ENCODE assay signal across 1 cellular context in the genomic region with DNA sequence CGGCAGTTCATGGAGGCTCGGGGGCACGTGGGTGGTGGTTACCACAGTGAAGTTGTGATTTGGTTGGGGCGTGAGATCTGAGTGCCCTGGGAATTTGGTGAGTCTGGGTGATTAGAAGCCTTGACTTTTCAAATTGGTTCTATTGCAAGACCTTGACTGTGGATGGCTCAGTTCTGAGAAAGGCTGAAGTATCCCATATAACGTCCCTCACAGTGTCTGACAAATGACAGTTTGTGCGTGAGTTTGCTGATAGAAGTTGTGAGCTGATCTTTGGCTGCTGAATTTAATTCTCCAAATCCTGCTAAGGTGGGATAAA.
TF ChIP-seq lines count a peak whose summit lies in the region.

No MANE protein-coding gene starts in this region.

TF ChIP-seq in GM23338, 12 proteins besides CTCF, POLR2A, EP300 and RAD21:
- TF ChIP-seq, protein P1, sequence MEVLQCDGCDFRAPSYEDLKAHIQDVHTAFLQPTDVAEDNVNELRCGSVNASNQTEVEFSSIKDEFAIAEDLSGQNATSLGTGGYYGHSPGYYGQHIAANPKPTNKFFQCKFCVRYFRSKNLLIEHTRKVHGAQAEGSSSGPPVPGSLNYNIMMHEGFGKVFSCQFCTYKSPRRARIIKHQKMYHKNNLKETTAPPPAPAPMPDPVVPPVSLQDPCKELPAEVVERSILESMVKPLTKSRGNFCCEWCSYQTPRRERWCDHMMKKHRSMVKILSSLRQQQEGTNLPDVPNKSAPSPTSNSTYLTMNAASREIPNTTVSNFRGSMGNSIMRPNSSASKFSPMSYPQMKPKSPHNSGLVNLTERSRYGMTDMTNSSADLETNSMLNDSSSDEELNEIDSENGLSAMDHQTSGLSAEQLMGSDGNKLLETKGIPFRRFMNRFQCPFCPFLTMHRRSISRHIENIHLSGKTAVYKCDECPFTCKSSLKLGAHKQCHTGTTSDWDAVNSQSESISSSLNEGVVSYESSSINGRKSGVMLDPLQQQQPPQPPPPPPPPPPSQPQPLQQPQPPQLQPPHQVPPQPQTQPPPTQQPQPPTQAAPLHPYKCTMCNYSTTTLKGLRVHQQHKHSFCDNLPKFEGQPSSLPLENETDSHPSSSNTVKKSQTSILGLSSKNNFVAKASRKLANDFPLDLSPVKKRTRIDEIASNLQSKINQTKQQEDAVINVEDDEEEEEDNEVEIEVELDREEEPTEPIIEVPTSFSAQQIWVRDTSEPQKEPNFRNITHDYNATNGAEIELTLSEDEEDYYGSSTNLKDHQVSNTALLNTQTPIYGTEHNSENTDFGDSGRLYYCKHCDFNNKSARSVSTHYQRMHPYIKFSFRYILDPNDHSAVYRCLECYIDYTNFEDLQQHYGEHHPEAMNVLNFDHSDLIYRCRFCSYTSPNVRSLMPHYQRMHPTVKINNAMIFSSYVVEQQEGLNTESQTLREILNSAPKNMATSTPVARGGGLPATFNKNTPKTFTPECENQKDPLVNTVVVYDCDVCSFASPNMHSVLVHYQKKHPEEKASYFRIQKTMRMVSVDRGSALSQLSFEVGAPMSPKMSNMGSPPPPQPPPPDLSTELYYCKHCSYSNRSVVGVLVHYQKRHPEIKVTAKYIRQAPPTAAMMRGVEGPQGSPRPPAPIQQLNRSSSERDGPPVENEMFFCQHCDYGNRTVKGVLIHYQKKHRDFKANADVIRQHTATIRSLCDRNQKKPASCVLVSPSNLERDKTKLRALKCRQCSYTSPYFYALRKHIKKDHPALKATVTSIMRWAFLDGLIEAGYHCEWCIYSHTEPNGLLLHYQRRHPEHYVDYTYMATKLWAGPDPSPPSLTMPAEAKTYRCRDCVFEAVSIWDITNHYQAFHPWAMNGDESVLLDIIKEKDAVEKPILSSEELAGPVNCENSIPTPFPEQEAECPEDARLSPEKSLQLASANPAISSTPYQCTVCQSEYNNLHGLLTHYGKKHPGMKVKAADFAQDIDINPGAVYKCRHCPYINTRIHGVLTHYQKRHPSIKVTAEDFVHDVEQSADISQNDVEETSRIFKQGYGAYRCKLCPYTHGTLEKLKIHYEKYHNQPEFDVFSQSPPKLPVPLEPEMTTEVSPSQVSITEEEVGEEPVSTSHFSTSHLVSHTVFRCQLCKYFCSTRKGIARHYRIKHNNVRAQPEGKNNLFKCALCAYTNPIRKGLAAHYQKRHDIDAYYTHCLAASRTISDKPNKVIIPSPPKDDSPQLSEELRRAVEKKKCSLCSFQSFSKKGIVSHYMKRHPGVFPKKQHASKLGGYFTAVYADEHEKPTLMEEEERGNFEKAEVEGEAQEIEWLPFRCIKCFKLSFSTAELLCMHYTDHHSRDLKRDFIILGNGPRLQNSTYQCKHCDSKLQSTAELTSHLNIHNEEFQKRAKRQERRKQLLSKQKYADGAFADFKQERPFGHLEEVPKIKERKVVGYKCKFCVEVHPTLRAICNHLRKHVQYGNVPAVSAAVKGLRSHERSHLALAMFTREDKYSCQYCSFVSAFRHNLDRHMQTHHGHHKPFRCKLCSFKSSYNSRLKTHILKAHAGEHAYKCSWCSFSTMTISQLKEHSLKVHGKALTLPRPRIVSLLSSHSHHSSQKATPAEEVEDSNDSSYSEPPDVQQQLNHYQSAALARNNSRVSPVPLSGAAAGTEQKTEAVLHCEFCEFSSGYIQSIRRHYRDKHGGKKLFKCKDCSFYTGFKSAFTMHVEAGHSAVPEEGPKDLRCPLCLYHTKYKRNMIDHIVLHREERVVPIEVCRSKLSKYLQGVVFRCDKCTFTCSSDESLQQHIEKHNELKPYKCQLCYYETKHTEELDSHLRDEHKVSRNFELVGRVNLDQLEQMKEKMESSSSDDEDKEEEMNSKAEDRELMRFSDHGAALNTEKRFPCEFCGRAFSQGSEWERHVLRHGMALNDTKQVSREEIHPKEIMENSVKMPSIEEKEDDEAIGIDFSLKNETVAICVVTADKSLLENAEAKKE (CRISPR knock-in tag; IDR thresholded peaks at IDR 0.05) = no peak
- TF ChIP-seq EZH2 (IDR thresholded peaks at IDR 0.05; ENCODE audit: low read depth, unreplicated experiment) (no peak), JUNB (IDR thresholded peaks at IDR 0.05; ENCODE audit: unreplicated experiment) (no peak), CREB1 (CRISPR knock-in tag; IDR thresholded peaks at IDR 0.05; ENCODE audit: low read depth) (no peak), POLR2AphosphoS5 (IDR thresholded peaks at IDR 0.05; ENCODE audit: low read depth) (no peak; the same call in none of the 2 replicates), NANOG (IDR thresholded peaks at IDR 0.05; ENCODE audit: borderline replicate concordance) (no peak), ZNF331 (CRISPR knock-in tag; IDR thresholded peaks at IDR 0.05; ENCODE audit: low read depth) (no peak), ZNF114 (CRISPR knock-in tag; IDR thresholded peaks at IDR 0.05) (no peak), STAT1 (IDR thresholded peaks at IDR 0.05; ENCODE audit: unreplicated experiment) (no peak), EZH2phosphoT487 (IDR thresholded peaks at IDR 0.05; ENCODE audit: unreplicated experiment) (no peak)
- TF ChIP-seq, protein P2, sequence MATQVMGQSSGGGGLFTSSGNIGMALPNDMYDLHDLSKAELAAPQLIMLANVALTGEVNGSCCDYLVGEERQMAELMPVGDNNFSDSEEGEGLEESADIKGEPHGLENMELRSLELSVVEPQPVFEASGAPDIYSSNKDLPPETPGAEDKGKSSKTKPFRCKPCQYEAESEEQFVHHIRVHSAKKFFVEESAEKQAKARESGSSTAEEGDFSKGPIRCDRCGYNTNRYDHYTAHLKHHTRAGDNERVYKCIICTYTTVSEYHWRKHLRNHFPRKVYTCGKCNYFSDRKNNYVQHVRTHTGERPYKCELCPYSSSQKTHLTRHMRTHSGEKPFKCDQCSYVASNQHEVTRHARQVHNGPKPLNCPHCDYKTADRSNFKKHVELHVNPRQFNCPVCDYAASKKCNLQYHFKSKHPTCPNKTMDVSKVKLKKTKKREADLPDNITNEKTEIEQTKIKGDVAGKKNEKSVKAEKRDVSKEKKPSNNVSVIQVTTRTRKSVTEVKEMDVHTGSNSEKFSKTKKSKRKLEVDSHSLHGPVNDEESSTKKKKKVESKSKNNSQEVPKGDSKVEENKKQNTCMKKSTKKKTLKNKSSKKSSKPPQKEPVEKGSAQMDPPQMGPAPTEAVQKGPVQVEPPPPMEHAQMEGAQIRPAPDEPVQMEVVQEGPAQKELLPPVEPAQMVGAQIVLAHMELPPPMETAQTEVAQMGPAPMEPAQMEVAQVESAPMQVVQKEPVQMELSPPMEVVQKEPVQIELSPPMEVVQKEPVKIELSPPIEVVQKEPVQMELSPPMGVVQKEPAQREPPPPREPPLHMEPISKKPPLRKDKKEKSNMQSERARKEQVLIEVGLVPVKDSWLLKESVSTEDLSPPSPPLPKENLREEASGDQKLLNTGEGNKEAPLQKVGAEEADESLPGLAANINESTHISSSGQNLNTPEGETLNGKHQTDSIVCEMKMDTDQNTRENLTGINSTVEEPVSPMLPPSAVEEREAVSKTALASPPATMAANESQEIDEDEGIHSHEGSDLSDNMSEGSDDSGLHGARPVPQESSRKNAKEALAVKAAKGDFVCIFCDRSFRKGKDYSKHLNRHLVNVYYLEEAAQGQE (IDR thresholded peaks at IDR 0.05; ENCODE audit: unreplicated experiment) = no peak
- TF ChIP-seq, protein P3, sequence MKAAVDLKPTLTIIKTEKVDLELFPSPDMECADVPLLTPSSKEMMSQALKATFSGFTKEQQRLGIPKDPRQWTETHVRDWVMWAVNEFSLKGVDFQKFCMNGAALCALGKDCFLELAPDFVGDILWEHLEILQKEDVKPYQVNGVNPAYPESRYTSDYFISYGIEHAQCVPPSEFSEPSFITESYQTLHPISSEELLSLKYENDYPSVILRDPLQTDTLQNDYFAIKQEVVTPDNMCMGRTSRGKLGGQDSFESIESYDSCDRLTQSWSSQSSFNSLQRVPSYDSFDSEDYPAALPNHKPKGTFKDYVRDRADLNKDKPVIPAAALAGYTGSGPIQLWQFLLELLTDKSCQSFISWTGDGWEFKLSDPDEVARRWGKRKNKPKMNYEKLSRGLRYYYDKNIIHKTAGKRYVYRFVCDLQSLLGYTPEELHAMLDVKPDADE (IDR thresholded peaks at IDR 0.05) = no peak
